Comparison of ENCODE assay signal across 12 cellular contexts in genomic region chr13:46160065-46160464, GRCh38. TPM values are rescaled to one million over a fixed set of nuclear protein-coding genes. Genes with fewer than 3 reads are reported as not detected.
DNase-seq lines count a peak whose midpoint lies in the region; ATAC-seq, FAIRE-seq and TF ChIP-seq lines count a peak whose summit lies in the region.
"Had no signal": no experiment of that assay in that cellular context is flagged by ENCODE, and none has a peak within 500 bp of the region (broad histone marks: within the 10 kb centered on the region; RNA-seq: fewer than 3 reads in every experiment).

No MANE protein-coding gene starts in this region.

- H3K27me3 ChIP-seq in HepG2 (ENCODE audit: control insufficient read depth in 1 of 2, insufficient read depth in 2 of 2, low read length in 2 of 2) (no peaks in the 10 kb centered on the region), right lobe of liver (no peaks in the 10 kb centered on the region), OCI-LY3 (ENCODE audit: low read depth, low read length) (no peaks in the 10 kb centered on the region)

- FAIRE-seq in HepG2 (lab: Jason Lieb, UNC): no peak

- no peak for TF ChIP-seq RAD21 in HepG2 (CRISPR knock-in tag; IDR thresholded peaks at IDR 0.05)

- no peaks in the 10 kb centered on the region for H3K27me3 Mint-ChIP-seq in stimulated activated naive CD8-positive, alpha-beta T cell treated with anti-CD3 and anti-CD28 coated beads, Interleukin-15, amount 100 ng/mL, for 72 hours

- WGBS in HepG2 (ENCODE audit: low lambda C conversion rate): 40% methylated on average over 4 of the region's 4 CpGs
- 43% methylated on average over 4 of the region's 4 CpGs for WGBS in right lobe of liver (ENCODE audit: insufficient coverage, low coverage, low lambda C conversion rate, missing lambda C conversion rate)

- H3K79me2 ChIP-seq in HepG2 (ENCODE audit: insufficient read depth, low read length): no peaks in the 10 kb centered on the region
- H3K79me2 ChIP-seq in OCI-LY3 (ENCODE audit: low read length): peaks cover 100% of the 10 kb centered on the region

- no peak for ATAC-seq in HepG2
- no peak for ATAC-seq in right lobe of liver
- peak; percentile 12 for ATAC-seq in stimulated activated naive CD8-positive, alpha-beta T cell treated with anti-CD3 and anti-CD28 coated beads, Interleukin-15, amount 100 ng/mL, for 72 hours

- POLR2A ChIA-PET in HepG2 (lab: Yijun Ruan, JAX): interaction anchor here (1.3 kb wide), 1 partner anchor 17 kb away, joined by 4 read pairs; no protein-coding TSS in a partner anchor

- H3K4me1 Mint-ChIP-seq in stimulated activated naive CD8-positive, alpha-beta T cell treated with anti-CD3 and anti-CD28 coated beads, Interleukin-15, amount 100 ng/mL, for 72 hours: peaks cover 61% of the 10 kb centered on the region

- no peaks in the 10 kb centered on the region for H3K9me3 ChIP-seq in HepG2 (ENCODE audit: low read length)
- H3K9me3 ChIP-seq in right lobe of liver: no peaks in the 10 kb centered on the region
- H3K9me3 ChIP-seq in OCI-LY3 (ENCODE audit: insufficient read depth, low read length): no peaks in the 10 kb centered on the region
- H3K9me3 ChIP-seq: thoracic aorta had no signal

- H3K36me3 ChIP-seq in HepG2 (replicated peaks in 1 of 2; ENCODE audit: control insufficient read depth in 1 of 2, insufficient read depth in 2 of 2, low read length in 2 of 2): no peaks in the 10 kb centered on the region
- H3K36me3 ChIP-seq in right lobe of liver: no peaks in the 10 kb centered on the region
- H3K36me3 ChIP-seq in OCI-LY3 (replicated peaks; ENCODE audit: low read depth, low read length): peaks cover 72% of the 10 kb centered on the region
- H3K36me3 ChIP-seq: thoracic aorta had no signal

- TF ChIP-seq CTCF in HepG2 (CRISPR knock-in tag; IDR thresholded peaks at IDR 0.05) (no peak), right lobe of liver (IDR thresholded peaks at IDR 0.05) (no peak), OCI-LY3 (IDR thresholded peaks at IDR 0.05; ENCODE audit: low read depth, low read length) (no peak)

- no peaks in the 10 kb centered on the region for H3K9me3 Mint-ChIP-seq in stimulated activated naive CD8-positive, alpha-beta T cell treated with anti-CD3 and anti-CD28 coated beads, Interleukin-15, amount 100 ng/mL, for 72 hours

- H3K4me3 Mint-ChIP-seq in stimulated activated naive CD8-positive, alpha-beta T cell treated with anti-CD3 and anti-CD28 coated beads, Interleukin-15, amount 100 ng/mL, for 72 hours: peak overlapping the region; percentile 69 to 82

- H3K4me3 ChIP-seq in HepG2 (replicated peaks in 1 of 3; ENCODE audit: insufficient read depth in 1 of 3, low read depth in 2 of 3, low read length in 3 of 3) (no peak overlapping the region), right lobe of liver (no peak overlapping the region), OCI-LY3 (ENCODE audit: low read length) (no peak overlapping the region)
- H3K4me3 ChIP-seq: heart left ventricle, thoracic aorta had no signal

- H3K4me1 ChIP-seq in HepG2 (ENCODE audit: insufficient read depth, low read length) (peaks cover 14% of the 10 kb centered on the region), right lobe of liver (no peaks in the 10 kb centered on the region), OCI-LY3 (ENCODE audit: low read length) (peaks cover 38% of the 10 kb centered on the region)

- H2AFZ ChIP-seq in HepG2 (ENCODE audit: low read length): no peak overlapping the region
- H2AFZ ChIP-seq in OCI-LY3 (ENCODE audit: low read depth, low read length): no peak overlapping the region

- CTCF ChIA-PET in HepG2 (lab: Yijun Ruan, JAX; ENCODE audit: low intra/inter-chr PET ratio, low total read pairs): interaction anchor here (1.2 to 3.3 kb wide), 3 partner anchors 13 to 38 kb away, joined by 3 to 30 read pairs (median 17); no protein-coding TSS in a partner anchor

- intact Hi-C loops in HepG2 (cut with micrococcal nuclease; ENCODE audit: unreplicated experiment) (loop anchor here (1.0 to 2.0 kb wide), 3 partner anchors 17 to 353 kb away; no protein-coding TSS in a partner anchor), right lobe of liver (cut with DNase I) (no loop called here)

- no peaks in the 10 kb centered on the region for H4K20me1 ChIP-seq in HepG2 (ENCODE audit: insufficient read depth, low read length)
- peaks cover 90% of the 10 kb centered on the region for H4K20me1 ChIP-seq in OCI-LY3 (ENCODE audit: insufficient read depth, low read length)

- H3K9ac ChIP-seq in HepG2 (ENCODE audit: insufficient read depth, low read depth, low read length) (no peak overlapping the region), OCI-LY3 (ENCODE audit: low read length) (no peak overlapping the region)

- TF ChIP-seq POLR2A in HepG2 (IDR thresholded peaks at IDR 0.05; ENCODE audit: insufficient read depth in 1 of 2, low read depth in 2 of 2, low read length in 2 of 2) (no peak), right lobe of liver (IDR thresholded peaks at IDR 0.05) (no peak)

- H3K4me2 ChIP-seq in HepG2 (ENCODE audit: low read depth, low read length) (no peak overlapping the region; the same call in 1 of the 2 replicates), OCI-LY3 (ENCODE audit: low read length) (peak overlapping the region; percentile 46)

- in situ Hi-C loops in HepG2 (cut with HindIII; ENCODE audit: extremely low pct_ligation_motif_present, low pct_unique_long_range_greater_than_20kb): no loop called here

- no TSS peak for BruUV-seq in HepG2 (replicated peaks; lab: Mats Ljungman, UMichigan)

- H3K27ac ChIP-seq in HepG2 (ENCODE audit: extremely low read length, insufficient read depth, low read length) (no peak overlapping the region), right lobe of liver (no peak overlapping the region), OCI-LY3 (ENCODE audit: low read length) (peak overlapping the region; percentile 51)
- H3K27ac ChIP-seq: thoracic aorta had no signal

- peak overlapping the region; percentile 68 to 94 for H3K27ac Mint-ChIP-seq in stimulated activated naive CD8-positive, alpha-beta T cell treated with anti-CD3 and anti-CD28 coated beads, Interleukin-15, amount 100 ng/mL, for 72 hours

- TF ChIP-seq EP300 in HepG2 (IDR thresholded peaks at IDR 0.05; ENCODE audit: low read depth in 2 of 2, low read length in 2 of 2) (no peak), HepG2 (CRISPR knock-in tag; IDR thresholded peaks at IDR 0.05; ENCODE audit: borderline replicate concordance) (no peak)

- DNase-seq in HepG2 (ENCODE audit: low spot score) (no peak), right lobe of liver (no peak), cerebellar nuclear complex (lab: John Stamatoyannopoulos, UW) (peak; percentile 8 to 29), A172 (ENCODE audit: low spot score) (no peak), OCI-M2 (lab: John Stamatoyannopoulos, UW; ENCODE audit: unreplicated experiment) (no peak), NCI-H526 (lab: John Stamatoyannopoulos, UW) (no peak)
- no peak for DNase-seq in stimulated activated naive CD8-positive, alpha-beta T cell treated with anti-CD3 and anti-CD28 coated beads, Interleukin-15, amount 100 ng/mL, for 72 hours
- DNase-seq: heart left ventricle had no signal

RNA-seq across cellular contexts. Expression of gene LCP1, which starts 21.9 kb away (rescaled TPM):
- total RNA-seq in HepG2 (2016; rRNA removed; fragmentation: Illumina TruSeq; extraction: Trizol): 1.6 and 2.1 TPM in 2 replicates
- total RNA-seq in HepG2 (2016; cell fraction: cytosol; rRNA removed; fragmentation: Illumina TruSeq; extraction: Trizol; ENCODE audit: low read depth): 0.20 and 0.35 TPM in 2 replicates
- total RNA-seq in HepG2 (2016; cell fraction: insoluble cytoplasmic fraction; rRNA removed; fragmentation: Illumina TruSeq; extraction: Trizol): 1.4 and 2.1 TPM in 2 replicates
- total RNA-seq in HepG2 (2016; cell fraction: membrane; rRNA removed; fragmentation: Illumina TruSeq; extraction: Trizol): 1.8 TPM in 2 replicates
- total RNA-seq in HepG2 (2016; cell fraction: nucleus; rRNA removed; fragmentation: Illumina TruSeq; extraction: Trizol): 0.44 and 0.78 TPM in 2 replicates
- polyA plus RNA-seq in HepG2 (2011; rRNA removed): 1.6 TPM in 2 replicates
- 1.0 and 1.7 TPM in 2 replicates for polyA plus RNA-seq in HepG2 (2011; cell fraction: cytosol; rRNA removed)
- polyA plus RNA-seq in HepG2 (2011; cell fraction: nucleus; rRNA removed): 0.59 and 0.85 TPM in 2 replicates
- 1.4 and 1.9 TPM in 2 replicates for polyA plus RNA-seq in HepG2 (2012)
- polyA plus RNA-seq in HepG2 (2016; cell fraction: cytosol; fragmentation: Illumina TruSeq; extraction: Trizol; ENCODE audit: low read depth): 0.58 and 0.63 TPM in 2 replicates
- polyA plus RNA-seq in HepG2 (2016; cell fraction: insoluble cytoplasmic fraction; fragmentation: Illumina TruSeq; extraction: Trizol; ENCODE audit: low read depth): 2.6 and 3.2 TPM in 2 replicates
- polyA plus RNA-seq in HepG2 (2016; cell fraction: membrane; fragmentation: Illumina TruSeq; extraction: Trizol; ENCODE audit: low read depth): 2.1 TPM in 2 replicates
- polyA plus RNA-seq in HepG2 (2016; cell fraction: nucleus; fragmentation: Illumina TruSeq; extraction: Trizol; ENCODE audit: insufficient read depth, low read depth): 1.1 and 1.3 TPM in 2 replicates
- polyA minus RNA-seq in HepG2 (2011; rRNA and poly(A)+ RNA removed; ENCODE audit: low replicate concordance): 0.87 and 1.2 TPM in 2 replicates
- 0.44 and 1.1 TPM in 2 replicates for polyA minus RNA-seq in HepG2 (2011; cell fraction: cytosol; rRNA and poly(A)+ RNA removed)
- 0.87 and 0.90 TPM in 2 replicates for polyA minus RNA-seq in HepG2 (2011; cell fraction: nucleus; rRNA and poly(A)+ RNA removed)
- total RNA-seq in right lobe of liver: 10 to 100 TPM; 19.7 to 58.1 (median 22.8) TPM
- total RNA-seq in A172 (2014; rRNA removed; shearing (Covaris generic)): 13.3 and 13.5 TPM in 2 replicates

RNA-seq across cellular contexts. Expression of gene LRRC63, which starts 51.7 kb away (rescaled TPM):
- total RNA-seq in HepG2 (2016; rRNA removed; fragmentation: Illumina TruSeq; extraction: Trizol) (not detected in 2 replicates), right lobe of liver (under 1 TPM in 1 of 6 experiments, not detected in 5; 0.12 TPM)
- total RNA-seq in HepG2 (2016; cell fraction: cytosol; rRNA removed; fragmentation: Illumina TruSeq; extraction: Trizol; ENCODE audit: low read depth): not detected in 2 replicates
- not detected in 2 replicates for total RNA-seq in HepG2 (2016; cell fraction: insoluble cytoplasmic fraction; rRNA removed; fragmentation: Illumina TruSeq; extraction: Trizol)
- not detected in 2 replicates for total RNA-seq in HepG2 (2016; cell fraction: membrane; rRNA removed; fragmentation: Illumina TruSeq; extraction: Trizol)
- not detected in 2 replicates for total RNA-seq in HepG2 (2016; cell fraction: nucleus; rRNA removed; fragmentation: Illumina TruSeq; extraction: Trizol)
- polyA plus RNA-seq in HepG2 (2011; rRNA removed): not detected in 2 replicates
- polyA plus RNA-seq in HepG2 (2011; cell fraction: cytosol; rRNA removed): not detected in 2 replicates
- not detected in 2 replicates for polyA plus RNA-seq in HepG2 (2011; cell fraction: nucleus; rRNA removed)
- polyA plus RNA-seq in HepG2 (2012): not detected in 2 replicates
- not detected in 2 replicates for polyA plus RNA-seq in HepG2 (2016; cell fraction: cytosol; fragmentation: Illumina TruSeq; extraction: Trizol; ENCODE audit: low read depth)
- polyA plus RNA-seq in HepG2 (2016; cell fraction: insoluble cytoplasmic fraction; fragmentation: Illumina TruSeq; extraction: Trizol; ENCODE audit: low read depth): not detected in 2 replicates
- not detected in 2 replicates for polyA plus RNA-seq in HepG2 (2016; cell fraction: membrane; fragmentation: Illumina TruSeq; extraction: Trizol; ENCODE audit: low read depth)
- polyA plus RNA-seq in HepG2 (2016; cell fraction: nucleus; fragmentation: Illumina TruSeq; extraction: Trizol; ENCODE audit: insufficient read depth, low read depth): not detected in 2 replicates
- polyA minus RNA-seq in HepG2 (2011; rRNA and poly(A)+ RNA removed; ENCODE audit: low replicate concordance): not detected in 2 replicates
- not detected in 2 replicates for polyA minus RNA-seq in HepG2 (2011; cell fraction: cytosol; rRNA and poly(A)+ RNA removed)
- not detected in 2 replicates for polyA minus RNA-seq in HepG2 (2011; cell fraction: nucleus; rRNA and poly(A)+ RNA removed)
- 0.22 and 0.29 TPM in 2 replicates for total RNA-seq in A172 (2014; rRNA removed; shearing (Covaris generic))
- polyA plus RNA-seq: heart left ventricle had no signal

RNA-seq across cellular contexts. Expression of gene CPB2, which starts 55.2 kb away (rescaled TPM):
- total RNA-seq in HepG2 (2016; rRNA removed; fragmentation: Illumina TruSeq; extraction: Trizol): 94.9 and 140 TPM in 2 replicates
- 21.4 and 24.4 TPM in 2 replicates for total RNA-seq in HepG2 (2016; cell fraction: cytosol; rRNA removed; fragmentation: Illumina TruSeq; extraction: Trizol; ENCODE audit: low read depth)
- total RNA-seq in HepG2 (2016; cell fraction: insoluble cytoplasmic fraction; rRNA removed; fragmentation: Illumina TruSeq; extraction: Trizol): 83.3 and 138 TPM in 2 replicates
- 39.7 and 47.6 TPM in 2 replicates for total RNA-seq in HepG2 (2016; cell fraction: membrane; rRNA removed; fragmentation: Illumina TruSeq; extraction: Trizol)
- total RNA-seq in HepG2 (2016; cell fraction: nucleus; rRNA removed; fragmentation: Illumina TruSeq; extraction: Trizol): 117 and 140 TPM in 2 replicates
- polyA plus RNA-seq in HepG2 (2011; rRNA removed): 81.9 and 125 TPM in 2 replicates
- polyA plus RNA-seq in HepG2 (2011; cell fraction: cytosol; rRNA removed): 60.5 and 82.0 TPM in 2 replicates
- 35.1 and 37.2 TPM in 2 replicates for polyA plus RNA-seq in HepG2 (2011; cell fraction: nucleus; rRNA removed)
- polyA plus RNA-seq in HepG2 (2012): 75.4 and 132 TPM in 2 replicates
- 17.6 and 19.3 TPM in 2 replicates for polyA plus RNA-seq in HepG2 (2016; cell fraction: cytosol; fragmentation: Illumina TruSeq; extraction: Trizol; ENCODE audit: low read depth)
- polyA plus RNA-seq in HepG2 (2016; cell fraction: insoluble cytoplasmic fraction; fragmentation: Illumina TruSeq; extraction: Trizol; ENCODE audit: low read depth): 78.1 and 84.4 TPM in 2 replicates
- polyA plus RNA-seq in HepG2 (2016; cell fraction: membrane; fragmentation: Illumina TruSeq; extraction: Trizol; ENCODE audit: low read depth): 31.9 and 36.1 TPM in 2 replicates
- 154 and 161 TPM in 2 replicates for polyA plus RNA-seq in HepG2 (2016; cell fraction: nucleus; fragmentation: Illumina TruSeq; extraction: Trizol; ENCODE audit: insufficient read depth, low read depth)
- 53.0 TPM in 1 of 2 replicates, not detected in the other for polyA minus RNA-seq in HepG2 (2011; rRNA and poly(A)+ RNA removed; ENCODE audit: low replicate concordance)
- 58.8 and 59.0 TPM in 2 replicates for polyA minus RNA-seq in HepG2 (2011; cell fraction: cytosol; rRNA and poly(A)+ RNA removed)
- 70.9 and 76.8 TPM in 2 replicates for polyA minus RNA-seq in HepG2 (2011; cell fraction: nucleus; rRNA and poly(A)+ RNA removed)
- 100 to 1,000 TPM; 342 to 693 (median 554) TPM for total RNA-seq in right lobe of liver
- total RNA-seq in A172 (2014; rRNA removed; shearing (Covaris generic)): not detected in 2 replicates
- total RNA-seq: heart left ventricle, posterior vena cava, thoracic aorta had no signal
- polyA plus RNA-seq: esophagus, heart left ventricle had no signal

Comparison
In these comparisons a context has a peak if more than half of its experiments do, and no peak if none do; other contexts are left out.
1. DNase-seq: peak in cerebellar nuclear complex (2 of 2); none in HepG2 (single experiment), right lobe of liver (0 of 3), stimulated activated naive CD8-positive, alpha-beta T cell treated with anti-CD3 and anti-CD28 coated beads, Interleukin-15, amount 100 ng/mL, for 72 hours (0 of 2), A172 (single experiment), OCI-M2 (single experiment) and NCI-H526 (0 of 2).
2. RNA of gene CPB2, which starts 55.2 kb away (total RNA-seq): 342 to 693 TPM in right lobe of liver and 21.4 to 140 TPM in HepG2; not detected in A172; every median in the first group is over 10 times any median in the second.